In genomic region chr17:1809815-1810214, GRCh38 we compare ENCODE assay signal across 1 cellular context. TPM values are rescaled to one million over a fixed set of nuclear protein-coding genes. Genes with fewer than 3 reads are reported as not detected.
"Had no signal": no experiment of that assay in that cellular context is flagged by ENCODE, and none has a peak within 500 bp of the region (broad histone marks: within the 10 kb centered on the region; RNA-seq: fewer than 3 reads in every experiment).

No MANE protein-coding gene starts in this region.

RNA-seq across cellular contexts. Expression of gene SERPINF1, which starts 48.0 kb away (rescaled TPM):
- total RNA-seq: natural killer cell treated with Interleukin-12 subunit alpha and Interleukin-12 subunit beta and Interleukin-15 and Interleukin-18, amount 100 ng/mL, for 72 hours had no signal
